1 cellular context compared by ENCODE assay signal in the genomic region with DNA sequence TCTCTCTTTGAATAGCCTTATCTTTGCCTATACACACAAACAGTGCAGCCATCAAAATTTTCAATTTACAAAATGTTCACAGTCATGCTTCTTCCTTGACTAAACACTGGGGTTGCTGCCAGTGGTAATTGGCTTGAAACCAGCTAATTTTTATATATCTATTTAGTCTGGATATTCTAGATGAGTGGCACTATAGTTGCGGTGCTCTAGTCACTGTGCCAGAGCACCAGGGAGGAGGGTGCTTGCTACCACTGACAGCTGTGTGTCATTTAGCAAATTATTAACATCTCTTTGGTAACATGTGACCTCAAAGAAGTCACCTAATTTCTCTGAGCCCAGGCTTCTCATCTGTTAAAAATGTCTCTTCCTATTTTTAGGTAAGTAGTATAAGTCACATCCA.
A peak's percentile ranks its signal among the peaks of the same experiment; 100 is the strongest.
TF ChIP-seq lines count a peak whose summit lies in the region.

No MANE protein-coding gene starts in this region.

TF ChIP-seq in HepG2, 621 proteins besides CTCF, POLR2A, EP300 and RAD21 (continued from another document):
- peak; percentile 64; the same call in 1 of the 2 replicates for TF ChIP-seq ZNF263 (CRISPR knock-in tag; IDR thresholded peaks at IDR 0.05)
- TF ChIP-seq HNRNPUL1 (IDR thresholded peaks at IDR 0.05; ENCODE audit: low read depth, low read length) = 0 out of 2 replicates have a peak, but pooled peaks have one; percentile 24
- no peak for TF ChIP-seq HMGXB4 (CRISPR knock-in tag; IDR thresholded peaks at IDR 0.05; ENCODE audit: borderline replicate concordance in 1 of 2, low read depth in 1 of 2)
- TF ChIP-seq, protein P1, sequence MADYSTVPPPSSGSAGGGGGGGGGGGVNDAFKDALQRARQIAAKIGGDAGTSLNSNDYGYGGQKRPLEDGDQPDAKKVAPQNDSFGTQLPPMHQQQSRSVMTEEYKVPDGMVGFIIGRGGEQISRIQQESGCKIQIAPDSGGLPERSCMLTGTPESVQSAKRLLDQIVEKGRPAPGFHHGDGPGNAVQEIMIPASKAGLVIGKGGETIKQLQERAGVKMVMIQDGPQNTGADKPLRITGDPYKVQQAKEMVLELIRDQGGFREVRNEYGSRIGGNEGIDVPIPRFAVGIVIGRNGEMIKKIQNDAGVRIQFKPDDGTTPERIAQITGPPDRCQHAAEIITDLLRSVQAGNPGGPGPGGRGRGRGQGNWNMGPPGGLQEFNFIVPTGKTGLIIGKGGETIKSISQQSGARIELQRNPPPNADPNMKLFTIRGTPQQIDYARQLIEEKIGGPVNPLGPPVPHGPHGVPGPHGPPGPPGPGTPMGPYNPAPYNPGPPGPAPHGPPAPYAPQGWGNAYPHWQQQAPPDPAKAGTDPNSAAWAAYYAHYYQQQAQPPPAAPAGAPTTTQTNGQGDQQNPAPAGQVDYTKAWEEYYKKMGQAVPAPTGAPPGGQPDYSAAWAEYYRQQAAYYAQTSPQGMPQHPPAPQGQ (CRISPR knock-in tag; IDR thresholded peaks at IDR 0.05; ENCODE audit: borderline replicate concordance) = no peak
- no peak for TF ChIP-seq YY1 (IDR thresholded peaks at IDR 0.05; ENCODE audit: insufficient read depth, insufficient replicate concordance, low read depth, low read length)
- TF ChIP-seq, protein P2, sequence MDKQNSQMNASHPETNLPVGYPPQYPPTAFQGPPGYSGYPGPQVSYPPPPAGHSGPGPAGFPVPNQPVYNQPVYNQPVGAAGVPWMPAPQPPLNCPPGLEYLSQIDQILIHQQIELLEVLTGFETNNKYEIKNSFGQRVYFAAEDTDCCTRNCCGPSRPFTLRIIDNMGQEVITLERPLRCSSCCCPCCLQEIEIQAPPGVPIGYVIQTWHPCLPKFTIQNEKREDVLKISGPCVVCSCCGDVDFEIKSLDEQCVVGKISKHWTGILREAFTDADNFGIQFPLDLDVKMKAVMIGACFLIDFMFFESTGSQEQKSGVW (CRISPR knock-in tag; IDR thresholded peaks at IDR 0.05; ENCODE audit: borderline replicate concordance) = no peak
- TF ChIP-seq, protein P3, sequence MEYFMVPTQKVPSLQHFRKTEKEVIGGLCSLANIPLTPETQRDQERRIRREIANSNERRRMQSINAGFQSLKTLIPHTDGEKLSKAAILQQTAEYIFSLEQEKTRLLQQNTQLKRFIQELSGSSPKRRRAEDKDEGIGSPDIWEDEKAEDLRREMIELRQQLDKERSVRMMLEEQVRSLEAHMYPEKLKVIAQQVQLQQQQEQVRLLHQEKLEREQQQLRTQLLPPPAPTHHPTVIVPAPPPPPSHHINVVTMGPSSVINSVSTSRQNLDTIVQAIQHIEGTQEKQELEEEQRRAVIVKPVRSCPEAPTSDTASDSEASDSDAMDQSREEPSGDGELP (IDR thresholded peaks at IDR 0.05; ENCODE audit: borderline replicate concordance, low read depth) = peak; percentile 35; the same call in 1 of the 2 replicates
- TF ChIP-seq ZNF33B (CRISPR knock-in tag; IDR thresholded peaks at IDR 0.05) = no peak
- TF ChIP-seq SAP130 (CRISPR knock-in tag; IDR thresholded peaks at IDR 0.05; ENCODE audit: low read depth) = peak; percentile 41; the same call in 1 of the 2 replicates
